28 cellular contexts compared by ENCODE assay signal in genomic region chr16:9270424-9270823, GRCh38.
"Had no signal": no experiment of that assay in that cellular context is flagged by ENCODE, and none has a peak within 500 bp of the region (broad histone marks: within the 10 kb centered on the region; RNA-seq: fewer than 3 reads in every experiment).

No MANE protein-coding gene starts in this region.

- H3K79me2 ChIP-seq: hepatocyte, parathyroid adenoma had no signal

- H3K9me3 Mint-ChIP-seq: natural killer cell treated with Interleukin-12 subunit alpha and Interleukin-12 subunit beta and Interleukin-15 and Interleukin-18, amount 100 ng/mL, for 72 hours; stimulated activated naive CD8-positive, alpha-beta T cell treated with anti-CD3 and anti-CD28 coated beads, Interleukin-15, Interleukin-2, amounts not matched to agents 100 ng/mL and 50 ng/mL, for 24 hours had no signal

- H3K4me3 Mint-ChIP-seq: mesothelial cell of epicardium; naive B cell; natural killer cell treated with Interleukin-12 subunit alpha and Interleukin-12 subunit beta and Interleukin-15 and Interleukin-18, amount 100 ng/mL, for 72 hours; neural crest cell; stimulated activated naive B cell treated with anti-CD40 and anti-IgM and Interleukin-4, amounts not matched to agents 10 μg/mL and 1 μg/mL and 100 μg/mL, for 72 hours; stimulated activated naive CD8-positive, alpha-beta T cell treated with anti-CD3 and anti-CD28 coated beads, Interleukin-15, Interleukin-2, amounts not matched to agents 100 ng/mL and 50 ng/mL, for 24 hours had no signal

- H3K9ac ChIP-seq: parathyroid adenoma had no signal

- H3K36me3 Mint-ChIP-seq: mesothelial cell of epicardium; naive B cell; natural killer cell treated with Interleukin-12 subunit alpha and Interleukin-12 subunit beta and Interleukin-15 and Interleukin-18, amount 100 ng/mL, for 72 hours had no signal

- DNase-seq: effector CD4-positive, alpha-beta T cell; foreskin keratinocyte; heart left ventricle; kidney; mesenchymal stem cell; mucosa of descending colon; naive B cell; right lobe of liver; small intestine; stimulated activated CD4-positive, alpha-beta T cell treated with anti-CD3 and anti-CD28 coated beads, Interleukin-15, amount 100 ng/mL, for 24 hours; stimulated activated CD4-positive, alpha-beta T cell treated with anti-CD3 and anti-CD28 coated beads, Interleukin-2, amount 100 ng/mL, for 48 hours; stimulated activated naive B cell treated with anti-CD40 and anti-IgM and Interleukin-4, amounts not matched to agents 10 μg/mL and 1 μg/mL and 100 μg/mL, for 72 hours; upper lobe of left lung had no signal

- ATAC-seq: foreskin keratinocyte; gastroesophageal sphincter; heart left ventricle; left lobe of liver; mucosa of descending colon; natural killer cell treated with Interleukin-12 subunit alpha and Interleukin-12 subunit beta and Interleukin-15 and Interleukin-18, amount 100 ng/mL, for 72 hours; right lobe of liver; stimulated activated naive B cell treated with anti-CD40 and anti-IgM and Interleukin-4, amounts not matched to agents 10 μg/mL and 1 μg/mL and 100 μg/mL, for 72 hours had no signal

- H2AFZ ChIP-seq: hepatocyte, parathyroid adenoma had no signal

- H3K27ac ChIP-seq: dorsolateral prefrontal cortex, epithelial cell of prostate, esophagus muscularis mucosa, foreskin keratinocyte, gastroesophageal sphincter, heart left ventricle, hepatocyte, neutrophil, parathyroid adenoma, right lobe of liver, thoracic aorta, tibial nerve, upper lobe of left lung had no signal

- H3K36me3 ChIP-seq: esophagus muscularis mucosa, gastroesophageal sphincter, heart left ventricle, neutrophil, right lobe of liver, thoracic aorta, tibial nerve, upper lobe of left lung had no signal

- H3K4me1 ChIP-seq: esophagus muscularis mucosa, foreskin keratinocyte, gastroesophageal sphincter, heart left ventricle, parathyroid adenoma, right lobe of liver, tibial nerve, upper lobe of left lung had no signal

- H3K4me1 Mint-ChIP-seq: mesothelial cell of epicardium; naive B cell; neural crest cell; stimulated activated naive B cell treated with anti-CD40 and anti-IgM and Interleukin-4, amounts not matched to agents 10 μg/mL and 1 μg/mL and 100 μg/mL, for 72 hours had no signal

- H3K27me3 ChIP-seq: dorsolateral prefrontal cortex, esophagus muscularis mucosa, foreskin keratinocyte, gastroesophageal sphincter, right lobe of liver, tibial nerve, upper lobe of left lung had no signal

- H3K27ac Mint-ChIP-seq: mesothelial cell of epicardium; naive B cell; natural killer cell treated with Interleukin-12 subunit alpha and Interleukin-12 subunit beta and Interleukin-15 and Interleukin-18, amount 100 ng/mL, for 72 hours; progenitor cell of endocrine pancreas; stimulated activated naive B cell treated with anti-CD40 and anti-IgM and Interleukin-4, amounts not matched to agents 10 μg/mL and 1 μg/mL and 100 μg/mL, for 72 hours; stimulated activated naive CD8-positive, alpha-beta T cell treated with anti-CD3 and anti-CD28 coated beads, Interleukin-15, Interleukin-2, amounts not matched to agents 100 ng/mL and 50 ng/mL, for 24 hours had no signal

- H3K4me2 ChIP-seq: hepatocyte had no signal

- H3K9me3 ChIP-seq: mucosa of descending colon, neutrophil, right lobe of liver, thoracic aorta, upper lobe of left lung had no signal

- H3K4me3 ChIP-seq: dorsolateral prefrontal cortex, esophagus muscularis mucosa, gastroesophageal sphincter, heart left ventricle, hepatocyte, mucosa of descending colon, right lobe of liver, thoracic aorta, tibial nerve, upper lobe of left lung had no signal
